1 cellular context compared by ENCODE assay signal in the genomic region with DNA sequence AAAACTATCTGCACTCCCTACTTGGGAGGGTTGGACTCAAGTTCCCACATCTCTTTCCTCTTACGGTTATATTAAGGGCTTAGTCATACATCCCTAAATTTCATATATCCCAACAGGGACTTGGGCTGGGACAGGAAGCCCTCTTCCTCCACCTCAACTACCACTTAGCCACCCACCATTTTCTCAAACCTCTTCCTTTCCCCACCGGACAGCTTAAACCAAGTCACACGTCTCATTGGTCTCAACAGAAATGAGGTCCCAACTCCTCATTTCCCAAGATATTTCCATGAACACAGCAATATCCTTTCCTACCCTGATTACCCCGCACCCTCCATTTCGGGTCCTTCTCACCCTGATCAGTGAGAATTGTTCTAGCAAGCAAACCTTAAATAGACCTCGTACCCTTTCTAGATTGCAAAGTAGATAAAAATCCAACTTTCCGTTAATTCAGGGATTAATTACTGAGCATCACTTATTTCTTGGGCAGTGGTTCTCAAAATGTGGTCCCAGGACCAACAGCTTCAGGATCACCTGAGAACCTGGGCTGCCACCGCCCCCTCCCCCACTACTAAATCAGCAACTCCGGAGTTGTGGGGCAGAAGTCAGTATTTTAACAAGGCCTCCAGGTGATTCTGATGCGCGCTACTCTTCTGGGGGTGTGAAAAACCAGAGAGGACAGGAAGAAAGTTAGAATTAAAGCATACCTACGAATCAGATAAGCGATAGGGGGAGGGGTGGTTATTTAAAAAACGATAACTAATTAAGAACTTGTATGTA.
TF ChIP-seq lines count a peak whose summit lies in the region.

No MANE protein-coding gene starts in this region.

TF ChIP-seq in K562, 482 proteins besides CTCF, POLR2A, EP300 and RAD21 (continued from another document and continues in another):
- TF ChIP-seq, protein P1, sequence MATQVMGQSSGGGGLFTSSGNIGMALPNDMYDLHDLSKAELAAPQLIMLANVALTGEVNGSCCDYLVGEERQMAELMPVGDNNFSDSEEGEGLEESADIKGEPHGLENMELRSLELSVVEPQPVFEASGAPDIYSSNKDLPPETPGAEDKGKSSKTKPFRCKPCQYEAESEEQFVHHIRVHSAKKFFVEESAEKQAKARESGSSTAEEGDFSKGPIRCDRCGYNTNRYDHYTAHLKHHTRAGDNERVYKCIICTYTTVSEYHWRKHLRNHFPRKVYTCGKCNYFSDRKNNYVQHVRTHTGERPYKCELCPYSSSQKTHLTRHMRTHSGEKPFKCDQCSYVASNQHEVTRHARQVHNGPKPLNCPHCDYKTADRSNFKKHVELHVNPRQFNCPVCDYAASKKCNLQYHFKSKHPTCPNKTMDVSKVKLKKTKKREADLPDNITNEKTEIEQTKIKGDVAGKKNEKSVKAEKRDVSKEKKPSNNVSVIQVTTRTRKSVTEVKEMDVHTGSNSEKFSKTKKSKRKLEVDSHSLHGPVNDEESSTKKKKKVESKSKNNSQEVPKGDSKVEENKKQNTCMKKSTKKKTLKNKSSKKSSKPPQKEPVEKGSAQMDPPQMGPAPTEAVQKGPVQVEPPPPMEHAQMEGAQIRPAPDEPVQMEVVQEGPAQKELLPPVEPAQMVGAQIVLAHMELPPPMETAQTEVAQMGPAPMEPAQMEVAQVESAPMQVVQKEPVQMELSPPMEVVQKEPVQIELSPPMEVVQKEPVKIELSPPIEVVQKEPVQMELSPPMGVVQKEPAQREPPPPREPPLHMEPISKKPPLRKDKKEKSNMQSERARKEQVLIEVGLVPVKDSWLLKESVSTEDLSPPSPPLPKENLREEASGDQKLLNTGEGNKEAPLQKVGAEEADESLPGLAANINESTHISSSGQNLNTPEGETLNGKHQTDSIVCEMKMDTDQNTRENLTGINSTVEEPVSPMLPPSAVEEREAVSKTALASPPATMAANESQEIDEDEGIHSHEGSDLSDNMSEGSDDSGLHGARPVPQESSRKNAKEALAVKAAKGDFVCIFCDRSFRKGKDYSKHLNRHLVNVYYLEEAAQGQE (CRISPR knock-in tag; IDR thresholded peaks at IDR 0.05; ENCODE audit: low read depth): no peak
- TF ChIP-seq U2AF1 (optimal IDR thresholded peaks at IDR 0.05; ENCODE audit: low read depth, low read length): no peak
- no peak for TF ChIP-seq TEAD1 (CRISPR knock-in tag; IDR thresholded peaks at IDR 0.05)
- no peak for TF ChIP-seq ZNF354B (CRISPR knock-in tag; IDR thresholded peaks at IDR 0.05)
- TF ChIP-seq RCOR1 (IDR thresholded peaks at IDR 0.05; ENCODE audit: borderline replicate concordance in 1 of 2, low read depth in 2 of 2, low read length in 2 of 2): peak in 1 of 2 experiments; percentile 17; a peak in 1 of 4 replicates
- TF ChIP-seq, protein P2, sequence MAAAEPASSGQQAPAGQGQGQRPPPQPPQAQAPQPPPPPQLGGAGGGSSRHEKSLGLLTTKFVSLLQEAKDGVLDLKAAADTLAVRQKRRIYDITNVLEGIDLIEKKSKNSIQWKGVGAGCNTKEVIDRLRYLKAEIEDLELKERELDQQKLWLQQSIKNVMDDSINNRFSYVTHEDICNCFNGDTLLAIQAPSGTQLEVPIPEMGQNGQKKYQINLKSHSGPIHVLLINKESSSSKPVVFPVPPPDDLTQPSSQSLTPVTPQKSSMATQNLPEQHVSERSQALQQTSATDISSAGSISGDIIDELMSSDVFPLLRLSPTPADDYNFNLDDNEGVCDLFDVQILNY (CRISPR knock-in tag; IDR thresholded peaks at IDR 0.05): no peak
- no peak for TF ChIP-seq HDAC6 (IDR thresholded peaks at IDR 0.05; ENCODE audit: low read depth, low read length)
- no peak for TF ChIP-seq CREBBP (IDR thresholded peaks at IDR 0.05; ENCODE audit: low read depth, low read length)
- no peak for TF ChIP-seq BCLAF1 (IDR thresholded peaks at IDR 0.05; ENCODE audit: borderline replicate concordance in 1 of 2, control insufficient read depth in 1 of 2, low read depth in 2 of 2, low read length in 1 of 2)
- TF ChIP-seq PCBP2 (IDR thresholded peaks at IDR 0.05; ENCODE audit: low read depth, low read length, poor library complexity, severe bottlenecking): no peak
- no peak for TF ChIP-seq NCOA4 (IDR thresholded peaks at IDR 0.05; ENCODE audit: partially characterized antibody)
- TF ChIP-seq MCM5 (IDR thresholded peaks at IDR 0.05; ENCODE audit: low read depth): no peak
- TF ChIP-seq ZKSCAN1 (IDR thresholded peaks at IDR 0.05; ENCODE audit: low read depth, low read length): no peak
- TF ChIP-seq ZNF644 (tag; IDR thresholded peaks at IDR 0.05; ENCODE audit: low read depth): no peak
- no peak for TF ChIP-seq ZBED1 (IDR thresholded peaks at IDR 0.05)
- no peak for TF ChIP-seq GABPA (tag; conservative IDR thresholded peaks at IDR 0.05; ENCODE audit: low read depth)
- TF ChIP-seq CC2D1A (IDR thresholded peaks at IDR 0.05): no peak
- TF ChIP-seq CBX1 (IDR thresholded peaks at IDR 0.05; ENCODE audit: low read depth): no peak
- peak in 1 of 2 experiments; percentile 8; a peak in 1 of 4 replicates for TF ChIP-seq HDAC1 (IDR thresholded peaks at IDR 0.05)
- TF ChIP-seq ZSCAN32 (CRISPR knock-in tag; IDR thresholded peaks at IDR 0.05): no peak
- peak; percentile 36; the same call in 1 of the 2 replicates for TF ChIP-seq MIER1 (IDR thresholded peaks at IDR 0.05; ENCODE audit: low read depth)
- TF ChIP-seq ZNF212 (CRISPR knock-in tag; IDR thresholded peaks at IDR 0.05): no peak
- no peak for TF ChIP-seq RHOXF2B (CRISPR knock-in tag; conservative IDR thresholded peaks at IDR 0.05)
- TF ChIP-seq HMGXB4 (CRISPR knock-in tag; IDR thresholded peaks at IDR 0.05): 0 out of 2 replicates have a peak, but pooled peaks have one; percentile 29
- TF ChIP-seq ZNF764 (CRISPR knock-in tag; IDR thresholded peaks at IDR 0.05; ENCODE audit: low read depth): no peak
- TF ChIP-seq ESRRA (IDR thresholded peaks at IDR 0.05; ENCODE audit: borderline replicate concordance, low read depth): no peak
- no peak for TF ChIP-seq NCOA6 (IDR thresholded peaks at IDR 0.05)
- TF ChIP-seq RBM14 (IDR thresholded peaks at IDR 0.05; ENCODE audit: borderline replicate concordance, insufficient read depth, low read depth, low read length): no peak
- no peak for TF ChIP-seq CCNT2 (IDR thresholded peaks at IDR 0.05; ENCODE audit: borderline replicate concordance, extremely low read depth, insufficient read length, low read depth, low read length)
- no peak for TF ChIP-seq MTA3 (IDR thresholded peaks at IDR 0.05; ENCODE audit: borderline replicate concordance)
- 0 out of 2 replicates have a peak, but pooled peaks have one; percentile 53 for TF ChIP-seq BACH1 (tag; IDR thresholded peaks at IDR 0.05)
- TF ChIP-seq NRF1 (conservative IDR thresholded peaks at IDR 0.05 in 1 of 2, IDR thresholded peaks at IDR 0.05 in 1 of 2): no peak
- TF ChIP-seq ZNF174 (CRISPR knock-in tag; IDR thresholded peaks at IDR 0.05): no peak
- TF ChIP-seq, protein P3, sequence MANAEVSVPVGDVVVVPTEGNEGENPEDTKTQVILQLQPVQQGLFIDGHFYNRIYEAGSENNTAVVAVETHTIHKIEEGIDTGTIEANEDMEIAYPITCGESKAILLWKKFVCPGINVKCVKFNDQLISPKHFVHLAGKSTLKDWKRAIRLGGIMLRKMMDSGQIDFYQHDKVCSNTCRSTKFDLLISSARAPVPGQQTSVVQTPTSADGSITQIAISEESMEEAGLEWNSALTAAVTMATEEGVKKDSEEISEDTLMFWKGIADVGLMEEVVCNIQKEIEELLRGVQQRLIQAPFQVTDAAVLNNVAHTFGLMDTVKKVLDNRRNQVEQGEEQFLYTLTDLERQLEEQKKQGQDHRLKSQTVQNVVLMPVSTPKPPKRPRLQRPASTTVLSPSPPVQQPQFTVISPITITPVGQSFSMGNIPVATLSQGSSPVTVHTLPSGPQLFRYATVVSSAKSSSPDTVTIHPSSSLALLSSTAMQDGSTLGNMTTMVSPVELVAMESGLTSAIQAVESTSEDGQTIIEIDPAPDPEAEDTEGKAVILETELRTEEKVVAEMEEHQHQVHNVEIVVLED (CRISPR knock-in tag; IDR thresholded peaks at IDR 0.05): 0 out of 2 replicates have a peak, but pooled peaks have one; percentile 22
- no peak for TF ChIP-seq CREB5 (CRISPR knock-in tag; IDR thresholded peaks at IDR 0.05)
- TF ChIP-seq NCOR1 (IDR thresholded peaks at IDR 0.05): no peak
- TF ChIP-seq FOXK1 (CRISPR knock-in tag; IDR thresholded peaks at IDR 0.05; ENCODE audit: borderline replicate concordance): no peak
- no peak for TF ChIP-seq MXD1 (CRISPR knock-in tag; IDR thresholded peaks at IDR 0.05; ENCODE audit: borderline replicate concordance, poor library complexity, severe bottlenecking)
- no peak for TF ChIP-seq ETV6 (IDR thresholded peaks at IDR 0.05; ENCODE audit: borderline replicate concordance in 1 of 2, low read depth in 2 of 2, low read length in 1 of 2)
- no peak for TF ChIP-seq ETV6 (CRISPR knock-in tag; IDR thresholded peaks at IDR 0.05; ENCODE audit: borderline replicate concordance)
- TF ChIP-seq ZBTB8A (IDR thresholded peaks at IDR 0.05; ENCODE audit: partially characterized antibody): no peak
- TF ChIP-seq, protein P4, sequence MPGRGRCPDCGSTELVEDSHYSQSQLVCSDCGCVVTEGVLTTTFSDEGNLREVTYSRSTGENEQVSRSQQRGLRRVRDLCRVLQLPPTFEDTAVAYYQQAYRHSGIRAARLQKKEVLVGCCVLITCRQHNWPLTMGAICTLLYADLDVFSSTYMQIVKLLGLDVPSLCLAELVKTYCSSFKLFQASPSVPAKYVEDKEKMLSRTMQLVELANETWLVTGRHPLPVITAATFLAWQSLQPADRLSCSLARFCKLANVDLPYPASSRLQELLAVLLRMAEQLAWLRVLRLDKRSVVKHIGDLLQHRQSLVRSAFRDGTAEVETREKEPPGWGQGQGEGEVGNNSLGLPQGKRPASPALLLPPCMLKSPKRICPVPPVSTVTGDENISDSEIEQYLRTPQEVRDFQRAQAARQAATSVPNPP (IDR thresholded peaks at IDR 0.05; ENCODE audit: borderline replicate concordance, insufficient read depth, insufficient read length): no peak
- no peak for TF ChIP-seq KLF6 (CRISPR knock-in tag; IDR thresholded peaks at IDR 0.05; ENCODE audit: borderline replicate concordance)
- TF ChIP-seq SLC30A9 (CRISPR knock-in tag; IDR thresholded peaks at IDR 0.05): no peak
- peak in 1 of 3 experiments; percentile 65 for TF ChIP-seq YY1 (IDR thresholded peaks at IDR 0.05; ENCODE audit: borderline replicate concordance in 1 of 3, control insufficient read depth in 1 of 3, extremely low read depth in 1 of 3, insufficient read depth in 3 of 3, insufficient read length in 1 of 3, insufficient replicate concordance in 2 of 3, low read depth in 1 of 3, low read length in 2 of 3)
- TF ChIP-seq ZC3H4 (CRISPR knock-in tag; IDR thresholded peaks at IDR 0.05; ENCODE audit: borderline replicate concordance): no peak
- no peak for TF ChIP-seq RFX1 (IDR thresholded peaks at IDR 0.05)
- TF ChIP-seq TCF7L2 (IDR thresholded peaks at IDR 0.05; ENCODE audit: low read depth, low read length): no peak
